ENCODE assay signal across 17 cellular contexts in genomic region chr21:44992608-44993031, GRCh38.
"Had no signal": no experiment of that assay in that cellular context is flagged by ENCODE, and none has a peak within 500 bp of the region (broad histone marks: within the 10 kb centered on the region; RNA-seq: fewer than 3 reads in every experiment).

No MANE protein-coding gene starts in this region.

- DNase-seq: activated CD8-positive, alpha-beta memory T cell treated with anti-CD3 and anti-CD28 coated beads, Interleukin-2, amount 10 ng/mL, durations not matched to agents 7 days and 5 days; activated effector memory CD4-positive, alpha-beta T cell treated with Interleukin-2 at 50 U/mL for 16 hours; activated T-cell treated with anti-CD3 and anti-CD28 coated beads, Interleukin-2, amount 50 U/mL, for 24 hours; amniotic stem cell; cerebellar nuclear complex; effector memory CD8-positive, alpha-beta T cell; hypothalamus; small intestine had no signal

- H3K9me3 ChIP-seq: upper lobe of left lung had no signal

- H3K27ac Mint-ChIP-seq: activated CD8-positive, alpha-beta memory T cell treated with anti-CD3 and anti-CD28 coated beads, Interleukin-2, amount 10 ng/mL, durations not matched to agents 7 days and 5 days; activated naive CD4-positive, alpha-beta T cell treated with anti-CD3 and anti-CD28 coated beads, Interleukin-2, amount 50 U/mL, for 72 hours; activated T-cell treated with anti-CD3 and anti-CD28 coated beads, Interleukin-2, amount 50 U/mL, for 24 hours; brain; dendritic cell treated with granulocyte-macrophage colony-stimulating factor and Interleukin-4, amounts not matched to agents 40 ng/mL and 50 ng/mL, for 4 days; effector memory CD8-positive, alpha-beta T cell; memory B cell; nephron; T-helper 2 cell treated with Interferon-gamma antibody and Interleukin-4, amounts not matched to agents 5 μg/mL and 100 μg/mL, for 36 hours had no signal

- H3K27me3 ChIP-seq: upper lobe of left lung had no signal

- H3K4me1 Mint-ChIP-seq: activated CD8-positive, alpha-beta memory T cell treated with anti-CD3 and anti-CD28 coated beads, Interleukin-2, amount 10 ng/mL, durations not matched to agents 7 days and 5 days had no signal

- H3K36me3 ChIP-seq: upper lobe of left lung had no signal

- ATAC-seq: activated CD4-positive, CD25-positive, alpha-beta regulatory T cell treated with anti-CD3 and anti-CD28 coated beads, Interleukin-2, amount 50 U/mL, for 24 hours; activated CD8-positive, alpha-beta memory T cell treated with anti-CD3 and anti-CD28 coated beads, Interleukin-2, amount 10 ng/mL, durations not matched to agents 7 days and 5 days; effector memory CD8-positive, alpha-beta T cell had no signal

- H3K27ac ChIP-seq: epithelial cell of prostate had no signal

- H3K4me3 Mint-ChIP-seq: activated CD8-positive, alpha-beta memory T cell treated with anti-CD3 and anti-CD28 coated beads, Interleukin-2, amount 10 ng/mL, durations not matched to agents 7 days and 5 days; activated T-cell treated with anti-CD3 and anti-CD28 coated beads, Interleukin-2, amount 50 U/mL, for 24 hours; brain; dendritic cell treated with granulocyte-macrophage colony-stimulating factor and Interleukin-4, amounts not matched to agents 40 ng/mL and 50 ng/mL, for 4 days; effector memory CD8-positive, alpha-beta T cell; memory B cell; nephron; T-helper 2 cell treated with Interferon-gamma antibody and Interleukin-4, amounts not matched to agents 5 μg/mL and 100 μg/mL, for 36 hours had no signal

- H3K36me3 Mint-ChIP-seq: activated CD8-positive, alpha-beta memory T cell treated with anti-CD3 and anti-CD28 coated beads, Interleukin-2, amount 10 ng/mL, durations not matched to agents 7 days and 5 days; activated naive CD4-positive, alpha-beta T cell treated with anti-CD3 and anti-CD28 coated beads, Interleukin-2, amount 50 U/mL, for 72 hours; brain; memory B cell had no signal

- H3K9me3 Mint-ChIP-seq: activated naive CD4-positive, alpha-beta T cell treated with anti-CD3 and anti-CD28 coated beads, Interleukin-2, amount 50 U/mL, for 72 hours; activated T-cell treated with anti-CD3 and anti-CD28 coated beads, Interleukin-2, amount 50 U/mL, for 24 hours; brain; dendritic cell treated with granulocyte-macrophage colony-stimulating factor and Interleukin-4, amounts not matched to agents 40 ng/mL and 50 ng/mL, for 4 days; effector memory CD8-positive, alpha-beta T cell; memory B cell; nephron; T-helper 2 cell treated with Interferon-gamma antibody and Interleukin-4, amounts not matched to agents 5 μg/mL and 100 μg/mL, for 36 hours had no signal

- H3K27me3 Mint-ChIP-seq: activated CD8-positive, alpha-beta memory T cell treated with anti-CD3 and anti-CD28 coated beads, Interleukin-2, amount 10 ng/mL, durations not matched to agents 7 days and 5 days; activated T-cell treated with anti-CD3 and anti-CD28 coated beads, Interleukin-2, amount 50 U/mL, for 24 hours; brain; dendritic cell treated with granulocyte-macrophage colony-stimulating factor and Interleukin-4, amounts not matched to agents 40 ng/mL and 50 ng/mL, for 4 days had no signal

- H3K4me3 ChIP-seq: upper lobe of left lung had no signal
